ENCODE assay signal across 4 cellular contexts in the genomic region with DNA sequence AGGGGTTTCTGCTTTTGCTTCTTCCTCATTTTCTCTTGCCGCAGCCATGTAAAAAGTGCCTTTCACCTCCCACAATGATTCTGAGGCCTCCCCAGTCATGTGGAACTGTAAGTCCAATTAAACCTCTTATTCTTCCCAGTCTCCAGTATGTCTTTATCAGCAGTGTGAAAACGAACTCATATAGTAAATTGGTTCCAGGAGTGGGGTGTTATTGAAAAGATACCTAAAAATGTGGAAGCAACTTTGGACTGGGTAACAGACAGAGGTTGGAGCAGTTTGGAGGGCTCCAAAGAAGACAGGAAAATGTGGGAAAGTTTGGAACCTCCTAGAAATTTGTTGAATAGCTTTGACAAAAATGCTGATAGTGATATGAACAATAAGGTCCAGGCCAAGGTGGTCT. TPM values are rescaled to one million over a fixed set of nuclear protein-coding genes. Genes with fewer than 3 reads are reported as not detected.
"Had no signal": no experiment of that assay in that cellular context is flagged by ENCODE, and none has a peak within 500 bp of the region (broad histone marks: within the 10 kb centered on the region; RNA-seq: fewer than 3 reads in every experiment).

No MANE protein-coding gene starts in this region.

RNA-seq across cellular contexts. Expression of a gene that starts 5.5 kb away (rescaled TPM):
- total RNA-seq: HepG2, HT-29, HT1080, IMR-90 had no signal
- polyA plus RNA-seq: HepG2, IMR-90 had no signal

RNA-seq across cellular contexts. Expression of a gene that starts 34.7 kb away (rescaled TPM):
- total RNA-seq: HepG2, HT-29, HT1080, IMR-90 had no signal
- polyA plus RNA-seq: HepG2, IMR-90 had no signal
